8 cellular contexts compared by ENCODE assay signal in the genomic region with DNA sequence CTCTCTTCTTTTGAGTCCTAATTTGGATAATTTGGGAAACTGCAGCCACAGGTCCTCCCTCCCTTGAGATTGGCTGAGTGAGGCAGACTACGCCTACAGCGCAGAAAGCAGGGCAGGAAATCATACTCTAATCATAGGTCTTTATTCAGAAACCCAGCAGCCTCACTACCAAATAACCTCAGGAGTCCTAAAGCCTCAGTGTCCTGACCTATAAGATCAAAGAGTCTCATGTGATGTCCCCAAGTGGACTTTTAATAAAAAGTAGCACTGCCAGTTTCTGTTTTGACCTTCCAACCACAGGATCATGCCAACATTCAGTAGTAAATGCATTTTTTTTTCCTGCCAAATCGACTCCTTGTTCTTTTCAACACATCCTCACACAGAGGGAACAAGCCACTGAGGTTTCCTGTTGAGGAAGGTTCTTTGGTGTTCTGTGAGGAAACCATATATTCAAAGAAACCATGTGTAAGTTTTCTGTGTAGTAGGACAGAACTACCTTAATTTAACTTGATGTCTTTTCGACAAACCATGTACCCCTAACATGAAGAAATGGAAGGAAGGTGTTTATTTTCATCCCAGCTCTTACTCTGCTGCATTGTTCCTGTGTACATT.
A peak's percentile ranks its signal among the peaks of the same experiment; 100 is the strongest.
DNase-seq lines count a peak whose midpoint lies in the region; ATAC-seq and TF ChIP-seq lines count a peak whose summit lies in the region.

No MANE protein-coding gene starts in this region.

- H3K27ac ChIP-seq in left lung (peak overlapping the region; percentile 63 to 69), tibial artery (peak overlapping the region; percentile 61 to 68)

- H3K4me1 ChIP-seq in left lung = peaks cover 19 to 55% of the 10 kb centered on the region in 2 donors
- H3K4me1 ChIP-seq in tibial artery = peaks cover 0 to 39% (median 28%) of the 10 kb centered on the region in 4 donors

- TF ChIP-seq CTCF in left lung (IDR thresholded peaks at IDR 0.05) (no peak), tibial artery (IDR thresholded peaks at IDR 0.05) (no peak)

- peak in 1 of 2 donors; percentile 19 for ATAC-seq in activated T-cell treated with anti-CD3 and anti-CD28 coated beads, Interleukin-2, amount 50 U/mL, for 4 hours
- ATAC-seq in activated T-helper 17 cell treated with anti-CD3 and anti-CD28 coated beads, Interleukin-2, amount 50 U/mL, for 72 hours (replicated peaks) = peak; percentile 18
- ATAC-seq in left lung (no peak), GM18861 (IDR thresholded peaks at IDR 0.05; ENCODE audit: unreplicated experiment) (no peak), GM19455 (IDR thresholded peaks at IDR 0.05; ENCODE audit: unreplicated experiment) (no peak), HG03571 (IDR thresholded peaks at IDR 0.05; ENCODE audit: unreplicated experiment) (no peak)

- H3K36me3 Mint-ChIP-seq in activated T-cell treated with anti-CD3 and anti-CD28 coated beads, Interleukin-2, amount 50 U/mL, for 4 hours (ENCODE audit: insufficient read depth) = peaks cover 23% of the 10 kb centered on the region
- H3K36me3 Mint-ChIP-seq in activated T-helper 17 cell treated with anti-CD3 and anti-CD28 coated beads, Interleukin-2, amount 50 U/mL, for 72 hours (ENCODE audit: low read depth) = peaks cover 37% of the 10 kb centered on the region

- no peaks in the 10 kb centered on the region for H3K36me3 ChIP-seq in left lung
- no peaks in the 10 kb centered on the region for H3K36me3 ChIP-seq in tibial artery

- DNase-seq in activated T-cell treated with anti-CD3 and anti-CD28 coated beads, Interleukin-2, amount 50 U/mL, for 4 hours = no peak
- DNase-seq in activated T-cell treated with anti-CD3 and anti-CD28 coated beads for 4 hours = no peak
- DNase-seq in left lung = no peak
- no peak for DNase-seq in tibial artery

- H3K4me1 Mint-ChIP-seq in activated T-cell treated with anti-CD3 and anti-CD28 coated beads, Interleukin-2, amount 50 U/mL, for 4 hours (ENCODE audit: low read depth) = peaks cover 73% of the 10 kb centered on the region
- H3K4me1 Mint-ChIP-seq in activated T-helper 17 cell treated with anti-CD3 and anti-CD28 coated beads, Interleukin-2, amount 50 U/mL, for 72 hours = peaks cover 43% of the 10 kb centered on the region

- H3K27me3 ChIP-seq in left lung (no peaks in the 10 kb centered on the region), tibial artery (no peaks in the 10 kb centered on the region)

- no peak overlapping the region for H3K4me3 ChIP-seq in left lung
- no peak overlapping the region for H3K4me3 ChIP-seq in tibial artery

- H3K9me3 Mint-ChIP-seq in activated T-cell treated with anti-CD3 and anti-CD28 coated beads, Interleukin-2, amount 50 U/mL, for 4 hours = peaks cover 8% of the 10 kb centered on the region
- H3K9me3 Mint-ChIP-seq in activated T-helper 17 cell treated with anti-CD3 and anti-CD28 coated beads, Interleukin-2, amount 50 U/mL, for 72 hours = no peaks in the 10 kb centered on the region

- no peaks in the 10 kb centered on the region for H3K9me3 ChIP-seq in left lung
- no peaks in the 10 kb centered on the region for H3K9me3 ChIP-seq in tibial artery

- intact Hi-C loops in left lung (cut with DNase I) (no loop called here), tibial artery (cut with DNase I; ENCODE audit: low total_unique reads) (no loop called here)

- peak overlapping the region; percentile 47 for H3K4me3 Mint-ChIP-seq in activated T-cell treated with anti-CD3 and anti-CD28 coated beads, Interleukin-2, amount 50 U/mL, for 4 hours
- peak overlapping the region; percentile 68 for H3K4me3 Mint-ChIP-seq in activated T-helper 17 cell treated with anti-CD3 and anti-CD28 coated beads, Interleukin-2, amount 50 U/mL, for 72 hours

- peak overlapping the region; percentile 94 for H3K27ac Mint-ChIP-seq in activated T-helper 17 cell treated with anti-CD3 and anti-CD28 coated beads, Interleukin-2, amount 50 U/mL, for 72 hours

- no peaks in the 10 kb centered on the region for H3K27me3 Mint-ChIP-seq in activated T-cell treated with anti-CD3 and anti-CD28 coated beads, Interleukin-2, amount 50 U/mL, for 4 hours (ENCODE audit: low read depth)
- no peaks in the 10 kb centered on the region for H3K27me3 Mint-ChIP-seq in activated T-helper 17 cell treated with anti-CD3 and anti-CD28 coated beads, Interleukin-2, amount 50 U/mL, for 72 hours
